ENCODE assay signal across 33 cellular contexts in genomic region chr7:100248483-100248882, GRCh38. TPM values are rescaled to one million over a fixed set of nuclear protein-coding genes. Genes with fewer than 3 reads are reported as not detected.
DNase-seq lines count a peak whose midpoint lies in the region; ATAC-seq and TF ChIP-seq lines count a peak whose summit lies in the region.
"Had no signal": no experiment of that assay in that cellular context is flagged by ENCODE, and none has a peak within 500 bp of the region (broad histone marks: within the 10 kb centered on the region; RNA-seq: fewer than 3 reads in every experiment).

No MANE protein-coding gene starts in this region.

- H3K27ac ChIP-seq in HUES64 (ENCODE audit: low read depth, low read length) (peak overlapping the region; percentile 75; the same call in 1 of the 2 replicates), endodermal cell (ENCODE audit: low read depth, low read length) (no peak overlapping the region)
- H3K27ac ChIP-seq: heart right ventricle, neutrophil, thoracic aorta had no signal

- H3K27ac Mint-ChIP-seq in CD14-positive monocyte = peak overlapping the region in 2 of 7 donors; percentile 59 to 67
- peak overlapping the region; percentile 98 for H3K27ac Mint-ChIP-seq in endodermal cell
- H3K27ac Mint-ChIP-seq in progenitor cell of endocrine pancreas = peak overlapping the region; percentile 95
- H3K27ac Mint-ChIP-seq: stimulated activated naive CD8-positive, alpha-beta T cell treated with anti-CD3 and anti-CD28 coated beads, Interleukin-15, Interleukin-2, amounts not matched to agents 100 ng/mL and 50 ng/mL, for 24 hours; T-helper 1 cell treated with Interleukin-12 subunit alpha and Interleukin-12 subunit beta and Interleukin-4 antibody, amounts not matched to agents 30 μg/mL and 1 μg/mL, for 36 hours had no signal

- no peak for ATAC-seq in HG02678 (IDR thresholded peaks at IDR 0.05; ENCODE audit: unreplicated experiment)
- ATAC-seq: body of pancreas, heart right ventricle, left lobe of liver had no signal

- 89% methylated on average over 10 of the region's 10 CpGs for WGBS in HUES64
- 88 to 91% methylated on average over 5 to 10 of the region's 10 CpGs for WGBS in endodermal cell (ENCODE audit: insufficient coverage in 1 of 2, insufficient read length in 1 of 2), 2 experiments

- intact Hi-C loops in CD14-positive monocyte (cut with micrococcal nuclease) = no loop called here

- H3K9me3 ChIP-seq in HUES64 (ENCODE audit: insufficient read depth, low read depth, low read length) (no peaks in the 10 kb centered on the region), endodermal cell (ENCODE audit: control insufficient read depth, low read length) (no peaks in the 10 kb centered on the region)
- H3K9me3 ChIP-seq: adrenal gland, body of pancreas, heart right ventricle, neutrophil, SK-N-SH, thoracic aorta had no signal

- H3K27me3 Mint-ChIP-seq in CD14-positive monocyte (ENCODE audit: low read depth in 3 of 3) (peaks cover 0 to 1% (median 1%) of the 10 kb centered on the region in 3 donors), endodermal cell (ENCODE audit: insufficient read depth) (no peaks in the 10 kb centered on the region), progenitor cell of endocrine pancreas (no peaks in the 10 kb centered on the region)
- H3K27me3 Mint-ChIP-seq: stimulated activated naive CD8-positive, alpha-beta T cell treated with anti-CD3 and anti-CD28 coated beads, Interleukin-15, Interleukin-2, amounts not matched to agents 100 ng/mL and 50 ng/mL, for 24 hours had no signal

- no peak for TF ChIP-seq CTCF in CD14-positive monocyte (IDR thresholded peaks at IDR 0.05)
- no peak for TF ChIP-seq CTCF in endodermal cell (conservative IDR thresholded peaks at IDR 0.05)
- TF ChIP-seq CTCF in progenitor cell of endocrine pancreas (IDR thresholded peaks at IDR 0.05; ENCODE audit: unreplicated experiment) = no peak
- TF ChIP-seq CTCF in foreskin fibroblast (IDR thresholded peaks at IDR 0.05; ENCODE audit: low read depth, low read length) = no peak

- H3K27me3 ChIP-seq in HUES64 (ENCODE audit: insufficient read depth, low read length) (no peaks in the 10 kb centered on the region), endodermal cell (ENCODE audit: control insufficient read depth, insufficient read depth, low read length, poor library complexity, severe bottlenecking) (no peaks in the 10 kb centered on the region)
- H3K27me3 ChIP-seq: adrenal gland, body of pancreas, heart right ventricle, neutrophil had no signal

- H3K9me3 Mint-ChIP-seq in CD14-positive monocyte (no peaks in the 10 kb centered on the region), endodermal cell (peaks cover 2% of the 10 kb centered on the region), progenitor cell of endocrine pancreas (ENCODE audit: low read depth) (no peaks in the 10 kb centered on the region)
- H3K9me3 Mint-ChIP-seq: immature natural killer cell; stimulated activated naive CD8-positive, alpha-beta T cell treated with anti-CD3 and anti-CD28 coated beads, Interleukin-15, Interleukin-2, amounts not matched to agents 100 ng/mL and 50 ng/mL, for 24 hours; T-helper 1 cell treated with Interleukin-12 subunit alpha and Interleukin-12 subunit beta and Interleukin-4 antibody, amounts not matched to agents 30 μg/mL and 1 μg/mL, for 36 hours had no signal

- H3K4me3 Mint-ChIP-seq in CD14-positive monocyte (peak overlapping the region; percentile 12 to 49), endodermal cell (no peak overlapping the region), progenitor cell of endocrine pancreas (ENCODE audit: low read depth) (no peak overlapping the region)
- H3K4me3 Mint-ChIP-seq: immature natural killer cell; stimulated activated naive CD8-positive, alpha-beta T cell treated with anti-CD3 and anti-CD28 coated beads, Interleukin-15, Interleukin-2, amounts not matched to agents 100 ng/mL and 50 ng/mL, for 24 hours; T-helper 1 cell treated with Interleukin-12 subunit alpha and Interleukin-12 subunit beta and Interleukin-4 antibody, amounts not matched to agents 30 μg/mL and 1 μg/mL, for 36 hours had no signal

- no peaks in the 10 kb centered on the region for H3K36me3 Mint-ChIP-seq in CD14-positive monocyte
- peaks cover 25% of the 10 kb centered on the region for H3K36me3 Mint-ChIP-seq in endodermal cell (ENCODE audit: low read depth)
- H3K36me3 Mint-ChIP-seq in progenitor cell of endocrine pancreas (ENCODE audit: insufficient read depth) = peaks cover 2% of the 10 kb centered on the region
- H3K36me3 Mint-ChIP-seq: immature natural killer cell had no signal

- H3K9ac ChIP-seq in HUES64 (ENCODE audit: low read depth, low read length) (no peak overlapping the region), endodermal cell (ENCODE audit: extremely low read depth, low read length, poor library complexity, severe bottlenecking) (no peak overlapping the region)
- H3K9ac ChIP-seq: SK-N-SH had no signal

- H3K4me3 ChIP-seq in HUES64 (ENCODE audit: low read length) (no peak overlapping the region), endodermal cell (ENCODE audit: low read length) (no peak overlapping the region), foreskin fibroblast (ENCODE audit: low read depth in 1 of 2, low read length in 2 of 2) (no peak overlapping the region)
- H3K4me3 ChIP-seq: adrenal gland, body of pancreas, heart right ventricle, thoracic aorta had no signal

- no peaks in the 10 kb centered on the region for H3K36me3 ChIP-seq in HUES64 (ENCODE audit: insufficient read depth, low read length)
- H3K36me3 ChIP-seq in endodermal cell (ENCODE audit: control insufficient read depth, insufficient read depth, low read length) = peaks cover 6% of the 10 kb centered on the region
- H3K36me3 ChIP-seq: adrenal gland, heart right ventricle, neutrophil, thoracic aorta had no signal

- no peak for DNase-seq in CD14-positive monocyte (ENCODE audit: low spot score)
- DNase-seq in endodermal cell = no peak
- no peak for DNase-seq in progenitor cell of endocrine pancreas (ENCODE audit: low spot score, unreplicated experiment)
- no peak for DNase-seq in stimulated activated CD4-positive, alpha-beta T cell treated with anti-CD3 and anti-CD28 coated beads, Interleukin-12 subunit alpha, Interleukin-12 subunit beta, amount 100 ng/mL, for 4 hours
- no peak for DNase-seq in foreskin fibroblast
- DNase-seq: activated naive CD4-positive, alpha-beta T cell; adrenal gland; body of pancreas; Calu3; DMS79 treated with DMSO at 0.1 percent for 48 hours; GF-D8; HCEC 1CT; heart right ventricle; immature natural killer cell; KBM-7; mesenchymal stem cell; MM.1S; NCI-H1417; NCI-H2081; NCI-H82; SK-N-SH had no signal

- H3K4me1 Mint-ChIP-seq in CD14-positive monocyte = peaks cover 22% of the 10 kb centered on the region
- peaks cover 35% of the 10 kb centered on the region for H3K4me1 Mint-ChIP-seq in endodermal cell
- H3K4me1 Mint-ChIP-seq in progenitor cell of endocrine pancreas (ENCODE audit: low read depth) = peaks cover 36% of the 10 kb centered on the region

- H3K4me1 ChIP-seq in HUES64 (ENCODE audit: insufficient read depth, low read length) (peaks cover 8% of the 10 kb centered on the region), endodermal cell (ENCODE audit: control insufficient read depth, insufficient read depth, low read length) (peaks cover 7% of the 10 kb centered on the region)

RNA-seq across cellular contexts. Expression of gene PVRIG, which starts 28.7 kb away (rescaled TPM):
- under 1 TPM; 0.27 to 0.38 TPM for polyA plus RNA-seq in CD14-positive monocyte
- polyA plus RNA-seq in HUES64 (2013, experiment 1 of 2) = not detected
- polyA plus RNA-seq in HUES64 (2013, experiment 2 of 2) = not detected
- total RNA-seq in endodermal cell (not detected), progenitor cell of endocrine pancreas (not detected in 2 replicates)
- not detected for polyA plus RNA-seq in endodermal cell (2013, experiment 1 of 2)
- polyA plus RNA-seq in endodermal cell (2013, experiment 2 of 2) = not detected
- total RNA-seq: Calu3, epithelial cell of proximal tubule, HT-29, myocyte, pulmonary artery endothelial cell had no signal
- polyA plus RNA-seq: BJ, SK-N-SH had no signal

RNA-seq across cellular contexts. Expression of gene SPDYE3, which starts 59.0 kb away (rescaled TPM):
- 1 to 10 TPM in 1 of 2 donors, under 1 TPM in 1; 0.58 to 1.2 TPM for polyA plus RNA-seq in CD14-positive monocyte
- not detected for polyA plus RNA-seq in HUES64 (2013, experiment 1 of 2)
- not detected for polyA plus RNA-seq in HUES64 (2013, experiment 2 of 2)
- total RNA-seq in endodermal cell = not detected
- not detected for polyA plus RNA-seq in endodermal cell (2013, experiment 1 of 2)
- polyA plus RNA-seq in endodermal cell (2013, experiment 2 of 2) = not detected
- total RNA-seq in progenitor cell of endocrine pancreas = not detected in 2 replicates
- total RNA-seq: adrenal gland, body of pancreas, Calu3, epithelial cell of proximal tubule, heart right ventricle, HT-29, left lobe of liver, myocyte, pulmonary artery endothelial cell, thoracic aorta had no signal
- polyA plus RNA-seq: BJ, SK-N-SH had no signal

Comparison
In these comparisons a context has a peak if more than half of its experiments do, and no peak if none do; other contexts are left out.
1. H3K4me3 Mint-ChIP-seq: peak in CD14-positive monocyte (2 of 2); none in endodermal cell (single experiment) and progenitor cell of endocrine pancreas (single experiment).